21 cellular contexts compared by ENCODE assay signal in the genomic region with DNA sequence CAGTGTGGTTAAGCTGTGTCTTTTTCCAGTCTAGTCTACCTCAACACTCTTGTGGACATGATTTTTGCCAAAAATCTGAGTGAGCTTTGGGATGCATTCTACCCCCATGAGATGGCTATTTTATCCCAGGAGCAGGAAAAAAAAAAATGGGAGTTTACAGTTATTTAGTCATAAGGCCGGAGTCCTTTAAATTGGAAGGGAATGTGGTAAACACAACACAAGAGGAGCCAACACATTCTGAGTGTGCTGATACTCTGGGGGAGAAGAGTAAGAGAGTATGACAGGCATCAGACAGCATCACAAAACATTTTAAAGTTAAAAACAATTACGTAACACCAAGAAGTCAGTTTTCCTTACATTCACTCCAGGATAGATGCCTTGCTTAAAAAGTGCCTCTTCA. TPM values are rescaled to one million over a fixed set of nuclear protein-coding genes. Genes with fewer than 3 reads are reported as not detected.
A peak's percentile ranks its signal among the peaks of the same experiment; 100 is the strongest.
DNase-seq lines count a peak whose midpoint lies in the region; ATAC-seq and TF ChIP-seq lines count a peak whose summit lies in the region.
"Had no signal": no experiment of that assay in that cellular context is flagged by ENCODE, and none has a peak within 500 bp of the region (broad histone marks: within the 10 kb centered on the region; RNA-seq: fewer than 3 reads in every experiment).

No MANE protein-coding gene starts in this region.

- H3K9me3 Mint-ChIP-seq in GM23338: peaks cover 10% of the 10 kb centered on the region; the same call in 2 of the 3 replicates
- peaks cover 9% of the 10 kb centered on the region for H3K9me3 Mint-ChIP-seq in memory B cell

- no peak overlapping the region for H2AFZ ChIP-seq in GM23338

- no peak overlapping the region for H3K4me3 ChIP-seq in GM23338
- H3K4me3 ChIP-seq: ascending aorta, coronary artery, GM12878, heart left ventricle, sigmoid colon had no signal

- peaks cover 50% of the 10 kb centered on the region for H3K4me1 Mint-ChIP-seq in GM23338
- H3K4me1 Mint-ChIP-seq in memory B cell: peaks cover 18% of the 10 kb centered on the region

- intact Hi-C loops in posterior cingulate gyrus (cut with DNase I): loop anchor here (2.0 kb wide), 1 partner anchor 46 kb away; the partner anchor contains the start of gene C1GALT1

- H3K4me2 ChIP-seq in GM23338: no peak overlapping the region

- no peaks in the 10 kb centered on the region for H3K9me2 ChIP-seq in GM23338 (ENCODE audit: insufficient read depth)

- H3K27me3 Mint-ChIP-seq in GM23338 (ENCODE audit: insufficient read depth, low read depth, poor library complexity) (peaks cover 2% of the 10 kb centered on the region), memory B cell (no peaks in the 10 kb centered on the region)

- H3K4me1 ChIP-seq in GM23338 (ENCODE audit: insufficient read depth): peaks cover 30% of the 10 kb centered on the region
- H3K4me1 ChIP-seq: ascending aorta, sigmoid colon had no signal

- H3K36me3 Mint-ChIP-seq in GM23338 (ENCODE audit: low read depth): peaks cover 36% of the 10 kb centered on the region
- peaks cover 40% of the 10 kb centered on the region for H3K36me3 Mint-ChIP-seq in memory B cell

- H3K79me2 ChIP-seq in GM23338 (replicated peaks; ENCODE audit: insufficient read depth): peaks cover 98% of the 10 kb centered on the region

- H3K36me3 ChIP-seq in GM23338 (ENCODE audit: insufficient read depth): peaks cover 5% of the 10 kb centered on the region; the same call in 1 of the 2 replicates
- H3K36me3 ChIP-seq: ascending aorta, sigmoid colon had no signal

- ATAC-seq in GM23338 (no peak), memory B cell (ENCODE audit: low read depth) (no peak), esophagus mucosa (no peak)
- ATAC-seq: activated CD4-positive, CD25-positive, alpha-beta regulatory T cell treated with anti-CD3 and anti-CD28 coated beads, Interleukin-2, amount 50 U/mL, for 24 hours; GM12878; heart left ventricle; HepG2 had no signal

- DNase-seq in AG08395 (ENCODE audit: low spot score) (peak; percentile 22), GM23338 (ENCODE audit: low spot score) (no peak), caudate nucleus (lab: John Stamatoyannopoulos, UW) (no peak), memory B cell (ENCODE audit: low spot score in 2 of 2) (no peak), AML-193 (lab: John Stamatoyannopoulos, UW) (no peak), occipital lobe (lab: John Stamatoyannopoulos, UW) (no peak), posterior cingulate gyrus (no peak)
- DNase-seq: activated CD8-positive, alpha-beta memory T cell treated with anti-CD3 and anti-CD28 coated beads for 24 hours; heart left ventricle; kidney; NCI-H1048; OCI-M1; SHP77 treated with DMSO at 0.1 percent for 48 hours; sigmoid colon had no signal

- no peak for TF ChIP-seq CTCF in GM23338 (conservative IDR thresholded peaks at IDR 0.05; ENCODE audit: low read depth in 2 of 2)

- no peak overlapping the region for H3K27ac Mint-ChIP-seq in GM23338
- peak overlapping the region; percentile 52 for H3K27ac Mint-ChIP-seq in memory B cell

- H3K27ac ChIP-seq in GM23338 (ENCODE audit: low read depth) (peak overlapping the region; percentile 26), caudate nucleus (ENCODE audit: low read depth, low read length) (peak overlapping the region; percentile 88)
- H3K27ac ChIP-seq: ascending aorta, coronary artery, epithelial cell of prostate, heart left ventricle, sigmoid colon had no signal

- no peaks in the 10 kb centered on the region for H3F3A ChIP-seq in GM23338 (replicated peaks; ENCODE audit: low read depth)

- peaks cover 13% of the 10 kb centered on the region for H4K20me1 ChIP-seq in GM23338 (replicated peaks; ENCODE audit: insufficient read depth)

- no peaks in the 10 kb centered on the region for H3K27me3 ChIP-seq in GM23338 (ENCODE audit: insufficient read depth)
- H3K27me3 ChIP-seq: ascending aorta, heart left ventricle, sigmoid colon had no signal

- no peak overlapping the region for H3K4me3 Mint-ChIP-seq in GM23338
- H3K4me3 Mint-ChIP-seq in memory B cell: no peak overlapping the region

TF ChIP-seq in GM23338, 12 proteins besides CTCF, POLR2A, EP300 and RAD21 (continues in another document):
- TF ChIP-seq CREB1 (CRISPR knock-in tag; IDR thresholded peaks at IDR 0.05; ENCODE audit: low read depth): no peak
- TF ChIP-seq, protein P1, sequence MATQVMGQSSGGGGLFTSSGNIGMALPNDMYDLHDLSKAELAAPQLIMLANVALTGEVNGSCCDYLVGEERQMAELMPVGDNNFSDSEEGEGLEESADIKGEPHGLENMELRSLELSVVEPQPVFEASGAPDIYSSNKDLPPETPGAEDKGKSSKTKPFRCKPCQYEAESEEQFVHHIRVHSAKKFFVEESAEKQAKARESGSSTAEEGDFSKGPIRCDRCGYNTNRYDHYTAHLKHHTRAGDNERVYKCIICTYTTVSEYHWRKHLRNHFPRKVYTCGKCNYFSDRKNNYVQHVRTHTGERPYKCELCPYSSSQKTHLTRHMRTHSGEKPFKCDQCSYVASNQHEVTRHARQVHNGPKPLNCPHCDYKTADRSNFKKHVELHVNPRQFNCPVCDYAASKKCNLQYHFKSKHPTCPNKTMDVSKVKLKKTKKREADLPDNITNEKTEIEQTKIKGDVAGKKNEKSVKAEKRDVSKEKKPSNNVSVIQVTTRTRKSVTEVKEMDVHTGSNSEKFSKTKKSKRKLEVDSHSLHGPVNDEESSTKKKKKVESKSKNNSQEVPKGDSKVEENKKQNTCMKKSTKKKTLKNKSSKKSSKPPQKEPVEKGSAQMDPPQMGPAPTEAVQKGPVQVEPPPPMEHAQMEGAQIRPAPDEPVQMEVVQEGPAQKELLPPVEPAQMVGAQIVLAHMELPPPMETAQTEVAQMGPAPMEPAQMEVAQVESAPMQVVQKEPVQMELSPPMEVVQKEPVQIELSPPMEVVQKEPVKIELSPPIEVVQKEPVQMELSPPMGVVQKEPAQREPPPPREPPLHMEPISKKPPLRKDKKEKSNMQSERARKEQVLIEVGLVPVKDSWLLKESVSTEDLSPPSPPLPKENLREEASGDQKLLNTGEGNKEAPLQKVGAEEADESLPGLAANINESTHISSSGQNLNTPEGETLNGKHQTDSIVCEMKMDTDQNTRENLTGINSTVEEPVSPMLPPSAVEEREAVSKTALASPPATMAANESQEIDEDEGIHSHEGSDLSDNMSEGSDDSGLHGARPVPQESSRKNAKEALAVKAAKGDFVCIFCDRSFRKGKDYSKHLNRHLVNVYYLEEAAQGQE (IDR thresholded peaks at IDR 0.05; ENCODE audit: unreplicated experiment): no peak
- no peak for TF ChIP-seq JUNB (IDR thresholded peaks at IDR 0.05; ENCODE audit: unreplicated experiment)
- TF ChIP-seq ZNF114 (CRISPR knock-in tag; IDR thresholded peaks at IDR 0.05): no peak
- TF ChIP-seq ETS1 (IDR thresholded peaks at IDR 0.05): no peak
- no peak for TF ChIP-seq NANOG (IDR thresholded peaks at IDR 0.05; ENCODE audit: borderline replicate concordance)

RNA-seq across cellular contexts. Expression of gene C1GALT1, which starts 46.1 kb away (rescaled TPM):
- 203 and 261 TPM in 2 replicates for total RNA-seq in GM23338 (2014; rRNA removed; shearing (Covaris generic))
- polyA plus RNA-seq in GM23338 (2016; fragmentation: Nextera tagmentation; extraction: Ambion mirVana): 48.5 and 58.2 TPM in 2 replicates
- 37.7 TPM for total RNA-seq in occipital lobe
- total RNA-seq in esophagus mucosa: 33.7 TPM
